ENCODE assay signal across 1 cellular context in the genomic region with DNA sequence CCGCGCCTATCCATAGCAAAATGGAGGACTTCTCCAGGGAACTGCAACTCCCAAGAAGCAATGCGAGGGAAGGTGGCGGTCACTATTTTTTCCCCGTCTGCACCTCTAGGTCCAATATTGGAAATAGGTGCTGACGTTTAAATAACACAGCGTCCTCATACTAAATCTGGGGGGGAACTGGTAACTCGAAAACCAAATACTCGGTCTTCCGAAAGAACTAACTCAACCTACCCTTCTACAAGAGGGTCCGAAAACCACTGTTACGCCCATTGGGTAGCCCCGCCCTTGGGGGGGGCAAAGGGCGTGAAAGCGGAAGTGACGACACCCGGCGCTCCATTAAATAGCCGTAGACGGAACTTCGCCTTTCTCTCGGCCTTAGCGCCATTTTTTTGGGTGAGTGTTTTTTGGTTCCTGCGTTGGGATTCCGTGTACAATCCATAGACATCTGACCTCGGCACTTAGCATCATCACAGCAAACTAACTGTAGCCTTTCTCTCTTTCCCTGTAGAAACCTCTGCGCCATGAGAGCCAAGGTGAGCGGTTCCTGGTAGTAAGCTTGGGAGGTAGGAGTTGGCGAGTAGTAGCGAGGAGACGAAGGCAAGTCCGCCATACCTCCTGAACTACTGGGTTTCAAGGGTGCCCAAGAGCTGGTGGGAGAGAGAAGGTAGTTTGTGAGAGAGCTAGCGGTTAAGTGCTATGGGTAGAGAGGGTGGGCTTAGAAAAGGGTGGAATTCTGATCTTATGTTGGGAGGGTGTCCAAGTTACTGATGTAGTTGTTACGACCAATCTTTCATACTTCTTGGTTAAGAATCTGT.
TF ChIP-seq lines count a peak whose summit lies in the region.

Gene RPL41 (plus strand): TSS at position 367 of the 815 bp plus-strand sequence.

TF ChIP-seq in HEK293, 187 proteins besides CTCF, POLR2A, EP300 and RAD21 (continued from another document):
- TF ChIP-seq ZNF518A (tag by site-specific recombination; conservative IDR thresholded peaks at IDR 0.05; ENCODE audit: low read depth): peak; percentile 35; the same call in 1 of the 2 replicates
- peak; percentile 87 for TF ChIP-seq KLF9 (tag by site-specific recombination; IDR thresholded peaks at IDR 0.05; ENCODE audit: low read depth)
- TF ChIP-seq, protein P1, sequence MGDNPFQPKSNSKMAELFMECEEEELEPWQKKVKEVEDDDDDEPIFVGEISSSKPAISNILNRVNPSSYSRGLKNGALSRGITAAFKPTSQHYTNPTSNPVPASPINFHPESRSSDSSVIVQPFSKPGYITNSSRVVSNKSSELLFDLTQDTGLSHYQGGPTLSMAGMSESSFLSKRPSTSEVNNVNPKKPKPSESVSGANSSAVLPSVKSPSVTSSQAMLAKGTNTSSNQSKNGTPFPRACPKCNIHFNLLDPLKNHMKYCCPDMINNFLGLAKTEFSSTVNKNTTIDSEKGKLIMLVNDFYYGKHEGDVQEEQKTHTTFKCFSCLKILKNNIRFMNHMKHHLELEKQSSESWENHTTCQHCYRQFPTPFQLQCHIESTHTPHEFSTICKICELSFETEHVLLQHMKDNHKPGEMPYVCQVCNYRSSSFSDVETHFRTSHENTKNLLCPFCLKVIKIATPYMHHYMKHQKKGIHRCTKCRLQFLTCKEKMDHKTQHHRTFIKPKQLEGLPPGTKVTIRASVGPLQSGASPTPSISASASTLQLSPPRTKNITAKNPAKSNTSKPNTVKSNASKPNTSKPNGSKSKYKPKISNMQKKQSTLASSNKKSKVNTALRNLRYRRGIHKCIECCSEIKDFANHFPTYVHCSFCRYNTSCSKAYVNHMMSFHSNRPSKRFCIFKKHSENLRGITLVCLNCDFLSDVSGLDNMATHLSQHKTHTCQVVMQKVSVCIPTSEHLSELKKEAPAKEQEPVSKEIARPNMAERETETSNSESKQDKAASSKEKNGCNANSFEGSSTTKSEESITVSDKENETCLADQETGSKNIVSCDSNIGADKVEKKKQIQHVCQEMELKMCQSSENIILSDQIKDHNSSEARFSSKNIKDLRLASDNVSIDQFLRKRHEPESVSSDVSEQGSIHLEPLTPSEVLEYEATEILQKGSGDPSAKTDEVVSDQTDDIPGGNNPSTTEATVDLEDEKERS (tag by site-specific recombination; IDR thresholded peaks at IDR 0.05): peak; percentile 62
- peak; percentile 77 for TF ChIP-seq TRIM28 (IDR thresholded peaks at IDR 0.05; ENCODE audit: borderline replicate concordance, low read length)
- TF ChIP-seq ZNF664 (tag by site-specific recombination; IDR thresholded peaks at IDR 0.05): peak; percentile 70; the same call in 1 of the 2 replicates
- peak; percentile 84 for TF ChIP-seq ZNF639 (tag by site-specific recombination; IDR thresholded peaks at IDR 0.05)
- TF ChIP-seq ZBTB21 (tag by site-specific recombination; IDR thresholded peaks at IDR 0.05): peak; percentile 68
- peak; percentile 87 for TF ChIP-seq YY2 (tag by site-specific recombination; IDR thresholded peaks at IDR 0.05)
- TF ChIP-seq ZNF792 (tag by site-specific recombination; IDR thresholded peaks at IDR 0.05): peak; percentile 53; the same call in 1 of the 2 replicates
- peak; percentile 40 for TF ChIP-seq ZBTB26 (tag by site-specific recombination; optimal IDR thresholded peaks at IDR 0.05)
